Comparison of ENCODE assay signal across 21 cellular contexts in genomic region chr12:6393109-6393508, GRCh38. TPM values are rescaled to one million over a fixed set of nuclear protein-coding genes. Genes with fewer than 3 reads are reported as not detected.
DNase-seq lines count a peak whose midpoint lies in the region; ATAC-seq, FAIRE-seq and TF ChIP-seq lines count a peak whose summit lies in the region.
"Had no signal": no experiment of that assay in that cellular context is flagged by ENCODE, and none has a peak within 500 bp of the region (broad histone marks: within the 10 kb centered on the region; RNA-seq: fewer than 3 reads in every experiment).

No MANE protein-coding gene starts in this region.

- intact Hi-C loops in left ventricle myocardium inferior (cut with micrococcal nuclease) (no loop called here), left cardiac atrium (cut with DNase I) (no loop called here), endothelial cell of umbilical vein (cut with micrococcal nuclease) (no loop called here), stomach (cut with DNase I; ENCODE audit: low total_unique reads) (no loop called here)

- no peaks in the 10 kb centered on the region for H3K79me2 ChIP-seq in endothelial cell of umbilical vein (ENCODE audit: control insufficient read depth, insufficient read depth, low read length)

- 82 to 92% (median 89%) methylated on average over 7 of the region's 7 CpGs for WGBS in stomach, 5 donors

- no peaks in the 10 kb centered on the region for H3K9me3 ChIP-seq in left ventricle myocardium inferior (replicated peaks)
- no peaks in the 10 kb centered on the region for H3K9me3 ChIP-seq in KOPT-K1 (ENCODE audit: insufficient read depth, low read length, poor library complexity, severe bottlenecking)
- H3K9me3 ChIP-seq in endothelial cell of umbilical vein (replicated peaks; ENCODE audit: control insufficient read depth, insufficient read depth, low read length): no peaks in the 10 kb centered on the region
- no peaks in the 10 kb centered on the region for H3K9me3 ChIP-seq in stomach
- H3K9me3 ChIP-seq: BLaER1 treated with 17β-estradiol and CSF1 and Interleukin-3, amounts not matched to agents 10 nM and 100 nM had no signal

- no TSS peak for BruUV-seq in endothelial cell of umbilical vein (replicated peaks; lab: Mats Ljungman, UMichigan)

- CTCF ChIA-PET in endothelial cell of umbilical vein (lab: Charles Lee): interaction anchor here (1.0 to 2.1 kb wide), 4 partner anchors 12 to 72 kb away, joined by 3 to 5 read pairs (median 4); no protein-coding TSS in a partner anchor

- H3K36me3 ChIP-seq in left ventricle myocardium inferior: peaks cover 33% of the 10 kb centered on the region
- no peaks in the 10 kb centered on the region for H3K36me3 ChIP-seq in KOPT-K1 (ENCODE audit: insufficient read depth, low read length)
- H3K36me3 ChIP-seq in endothelial cell of umbilical vein (ENCODE audit: control insufficient read depth in 2 of 2, extremely low read depth in 1 of 2, insufficient read depth in 2 of 2, low read length in 2 of 2): peaks cover 5 to 18% of the 10 kb centered on the region in 2 experiments
- H3K36me3 ChIP-seq in stomach: peaks cover 34 to 45% (median 37%) of the 10 kb centered on the region in 4 donors
- 0 out of 2 replicates have a peak, but pooled peaks cover 1% of the 10 kb centered on the region for H3K36me3 ChIP-seq in H7 (replicated peaks; ENCODE audit: control insufficient read depth, insufficient read depth, low read length)

- no peak overlapping the region for H3K4me2 ChIP-seq in endothelial cell of umbilical vein (ENCODE audit: insufficient read depth, low read length)
- H3K4me2 ChIP-seq: PC-9 had no signal

- no peak for TF ChIP-seq EP300 in stomach (IDR thresholded peaks at IDR 0.05)

- no peak overlapping the region for H3K9ac ChIP-seq in endothelial cell of umbilical vein (replicated peaks; ENCODE audit: extremely low read depth, insufficient read depth, low read length)

- H4K20me1 ChIP-seq in endothelial cell of umbilical vein (replicated peaks; ENCODE audit: control insufficient read depth, extremely low read depth, insufficient read depth, low read length): no peaks in the 10 kb centered on the region

- dilution Hi-C loops in endothelial cell of umbilical vein (cut with MboI; ENCODE audit: extremely low pct_ligation_motif_present, low sequenced_read_pairs): no loop called here

- no peak overlapping the region for H2AFZ ChIP-seq in endothelial cell of umbilical vein (ENCODE audit: low read depth, low read length)
- H2AFZ ChIP-seq: PC-9 had no signal

- H3K27ac ChIP-seq in left ventricle myocardium inferior (replicated peaks) (peak overlapping the region; percentile 71), KOPT-K1 (ENCODE audit: low read depth, low read length, poor library complexity, severe bottlenecking) (peak overlapping the region; percentile 33), endothelial cell of umbilical vein (ENCODE audit: insufficient read depth, low read depth, low read length) (no peak overlapping the region), stomach (peak overlapping the region in 4 of 5 donors; percentile 59 to 79 (median 77))
- H3K27ac ChIP-seq: BLaER1 treated with 17β-estradiol and CSF1 and Interleukin-3, amounts not matched to agents 10 nM and 100 nM; PC-9 had no signal

- H3K27me3 ChIP-seq in left ventricle myocardium inferior (ENCODE audit: low read depth) (no peaks in the 10 kb centered on the region), endothelial cell of umbilical vein (ENCODE audit: control insufficient read depth in 2 of 2, insufficient read depth in 2 of 2, low read length in 2 of 2) (no peaks in the 10 kb centered on the region), stomach (no peaks in the 10 kb centered on the region), H7 (ENCODE audit: control insufficient read depth, insufficient read depth, low read length) (no peaks in the 10 kb centered on the region)
- H3K27me3 ChIP-seq: BLaER1 treated with 17β-estradiol and CSF1 and Interleukin-3, amounts not matched to agents 10 nM and 100 nM had no signal

- TF ChIP-seq POLR2A in endothelial cell of umbilical vein (IDR thresholded peaks at IDR 0.05; ENCODE audit: low read depth, low read length) (no peak), stomach (IDR thresholded peaks at IDR 0.05) (no peak)

- H3K9me1 ChIP-seq in endothelial cell of umbilical vein (replicated peaks; ENCODE audit: control insufficient read depth, extremely low read depth, insufficient read depth, low read length): no peaks in the 10 kb centered on the region

- peak; percentile 12 for FAIRE-seq in endothelial cell of umbilical vein (lab: Jason Lieb, UNC)
- FAIRE-seq: A204.1, GM12892, H1 had no signal

- DNase-seq in left ventricle myocardium inferior (no peak), left cardiac atrium (no peak), endothelial cell of umbilical vein (ENCODE audit: low read depth, low spot score) (no peak), stomach (no peak), UCSD-AML1 (lab: John Stamatoyannopoulos, UW; ENCODE audit: unreplicated experiment) (no peak), H7 (no peak), SW480 (ENCODE audit: low spot score) (no peak)
- DNase-seq: DMS 273 treated with DMSO at 0.1 percent for 48 hours, Kasumi-1, MM.1S, NCI-H1105, NCI-H1694 treated with DMSO at 0.1 percent for 48 hours, NCI-H2107, NCI-H2227 treated with DMSO at 0.1 percent for 48 hours, NCI-H524 had no signal

- H3K4me3 ChIP-seq in left ventricle myocardium inferior (no peak overlapping the region), endothelial cell of umbilical vein (replicated peaks in 1 of 3; ENCODE audit: insufficient read depth in 1 of 3, low read depth in 1 of 3, low read length in 3 of 3) (no peak overlapping the region), stomach (no peak overlapping the region), H7 (ENCODE audit: insufficient read depth, low read depth, low read length) (no peak overlapping the region)
- H3K4me3 ChIP-seq: BLaER1 treated with 17β-estradiol and CSF1 and Interleukin-3, amounts not matched to agents 10 nM and 100 nM; PC-9 had no signal

- no peak for TF ChIP-seq CTCF in left ventricle myocardium inferior (IDR thresholded peaks at IDR 0.05; ENCODE audit: borderline replicate concordance)
- TF ChIP-seq CTCF in endothelial cell of umbilical vein (IDR thresholded peaks at IDR 0.05; ENCODE audit: extremely low read depth in 1 of 2, insufficient read depth in 1 of 2, low read depth in 1 of 2, low read length in 2 of 2): no peak
- no peak for TF ChIP-seq CTCF in stomach (IDR thresholded peaks at IDR 0.05)

- POLR2A ChIA-PET in endothelial cell of umbilical vein (lab: Charles Lee): interaction anchor here (1.1 kb wide), 1 partner anchor 57 kb away, joined by 3 read pairs; no protein-coding TSS in a partner anchor

- peaks cover 21% of the 10 kb centered on the region for H3K4me1 ChIP-seq in left ventricle myocardium inferior
- peaks cover 2% of the 10 kb centered on the region for H3K4me1 ChIP-seq in endothelial cell of umbilical vein (ENCODE audit: control insufficient read depth, extremely low read depth, insufficient read depth, low read length)
- peaks cover 15 to 43% (median 30%) of the 10 kb centered on the region in 4 donors for H3K4me1 ChIP-seq in stomach

- ATAC-seq in left cardiac atrium: no peak

RNA-seq across cellular contexts. Expression of gene LTBR, which starts 9.1 kb away (rescaled TPM):
- total RNA-seq in left ventricle myocardium inferior: 23.5 TPM
- 10 to 100 TPM; 40.4 to 66.6 TPM for total RNA-seq in left cardiac atrium
- 84.1 and 102 TPM in 2 replicates for total RNA-seq in endothelial cell of umbilical vein
- polyA plus RNA-seq in endothelial cell of umbilical vein: 70.7 and 82.2 TPM in 2 replicates
- polyA plus RNA-seq in endothelial cell of umbilical vein (2011; cell fraction: cytosol; rRNA removed): 46.4 and 59.5 TPM in 2 replicates
- polyA plus RNA-seq in endothelial cell of umbilical vein (2011; cell fraction: nucleus; rRNA removed): 47.3 TPM in 2 replicates
- polyA plus RNA-seq in endothelial cell of umbilical vein (2012): 66.7 and 93.7 TPM in 2 replicates
- 15.6 and 26.2 TPM in 2 replicates for polyA minus RNA-seq in endothelial cell of umbilical vein
- polyA minus RNA-seq in endothelial cell of umbilical vein (2011; cell fraction: cytosol; rRNA and poly(A)+ RNA removed): 33.2 TPM
- polyA minus RNA-seq in endothelial cell of umbilical vein (2011; cell fraction: nucleus; rRNA and poly(A)+ RNA removed): 17.9 and 21.2 TPM in 2 replicates
- 100 to 1,000 TPM in 3 of 5 donors, 10 to 100 TPM in 2; 27.5 to 471 (median 126) TPM for total RNA-seq in stomach
- 10 to 100 TPM; 47.3 to 76.3 (median 48.3) TPM for polyA plus RNA-seq in stomach
- 2.5 and 3.6 TPM in 2 replicates for total RNA-seq in H7 (2014; rRNA removed; shearing (Covaris generic))

RNA-seq across cellular contexts. Expression of gene SCNN1A, which starts 17.7 kb away (rescaled TPM):
- total RNA-seq in left ventricle myocardium inferior (0.22 TPM), left cardiac atrium (1 to 10 TPM in 1 of 2 donors, under 1 TPM in 1; 0.85 to 3.5 TPM), endothelial cell of umbilical vein (0.18 TPM in 1 of 2 replicates, not detected in the other), stomach (100 to 1,000 TPM in 4 of 5 donors, 10 to 100 TPM in 1; 63.3 to 486 (median 277) TPM)
- polyA plus RNA-seq in endothelial cell of umbilical vein (0.12 and 0.14 TPM in 2 replicates), stomach (10 to 100 TPM; 16.6 to 98.0 (median 47.5) TPM)
- 0.03 TPM in 2 replicates for polyA plus RNA-seq in endothelial cell of umbilical vein (2011; cell fraction: cytosol; rRNA removed)
- polyA plus RNA-seq in endothelial cell of umbilical vein (2011; cell fraction: nucleus; rRNA removed): 0.24 and 0.40 TPM in 2 replicates
- 0.24 TPM in 1 of 2 replicates, not detected in the other for polyA plus RNA-seq in endothelial cell of umbilical vein (2012)
- polyA minus RNA-seq in endothelial cell of umbilical vein: not detected in 2 replicates
- polyA minus RNA-seq in endothelial cell of umbilical vein (2011; cell fraction: cytosol; rRNA and poly(A)+ RNA removed): 3.2 TPM
- not detected in 2 replicates for polyA minus RNA-seq in endothelial cell of umbilical vein (2011; cell fraction: nucleus; rRNA and poly(A)+ RNA removed)
- total RNA-seq in H7 (2014; rRNA removed; shearing (Covaris generic)): 28.5 and 41.7 TPM in 2 replicates

RNA-seq across cellular contexts. Expression of gene TNFRSF1A, which starts 51.2 kb away (rescaled TPM):
- 45.6 TPM for total RNA-seq in left ventricle myocardium inferior
- total RNA-seq in left cardiac atrium: 100 to 1,000 TPM in 1 of 2 donors, 10 to 100 TPM in 1; 89.6 to 117 TPM
- 84.0 and 98.2 TPM in 2 replicates for total RNA-seq in endothelial cell of umbilical vein
- 86.5 and 92.9 TPM in 2 replicates for polyA plus RNA-seq in endothelial cell of umbilical vein
- polyA plus RNA-seq in endothelial cell of umbilical vein (2011; cell fraction: cytosol; rRNA removed): 83.7 and 84.0 TPM in 2 replicates
- polyA plus RNA-seq in endothelial cell of umbilical vein (2011; cell fraction: nucleus; rRNA removed): 63.0 and 68.9 TPM in 2 replicates
- 101 and 108 TPM in 2 replicates for polyA plus RNA-seq in endothelial cell of umbilical vein (2012)
- 91.7 and 97.9 TPM in 2 replicates for polyA minus RNA-seq in endothelial cell of umbilical vein
- polyA minus RNA-seq in endothelial cell of umbilical vein (2011; cell fraction: cytosol; rRNA and poly(A)+ RNA removed): 65.3 TPM
- polyA minus RNA-seq in endothelial cell of umbilical vein (2011; cell fraction: nucleus; rRNA and poly(A)+ RNA removed): 58.5 and 60.2 TPM in 2 replicates
- 100 to 1,000 TPM in 4 of 5 donors, 10 to 100 TPM in 1; 91.6 to 432 (median 152) TPM for total RNA-seq in stomach
- 10 to 100 TPM; 35.2 to 64.4 (median 38.5) TPM for polyA plus RNA-seq in stomach
- total RNA-seq in H7 (2014; rRNA removed; shearing (Covaris generic)): 83.5 and 84.6 TPM in 2 replicates

RNA-seq across cellular contexts. Expression of gene CD27, which starts 51.6 kb away (rescaled TPM):
- total RNA-seq in left ventricle myocardium inferior: 0.16 TPM
- under 1 TPM; 0.26 to 0.35 TPM for total RNA-seq in left cardiac atrium
- total RNA-seq in endothelial cell of umbilical vein: not detected in 2 replicates
- not detected in 2 replicates for polyA plus RNA-seq in endothelial cell of umbilical vein
- polyA plus RNA-seq in endothelial cell of umbilical vein (2011; cell fraction: cytosol; rRNA removed): not detected in 2 replicates
- polyA plus RNA-seq in endothelial cell of umbilical vein (2011; cell fraction: nucleus; rRNA removed): not detected in 2 replicates
- 0.15 and 0.28 TPM in 2 replicates for polyA plus RNA-seq in endothelial cell of umbilical vein (2012)
- polyA minus RNA-seq in endothelial cell of umbilical vein: not detected in 2 replicates
- polyA minus RNA-seq in endothelial cell of umbilical vein (2011; cell fraction: cytosol; rRNA and poly(A)+ RNA removed): not detected
- polyA minus RNA-seq in endothelial cell of umbilical vein (2011; cell fraction: nucleus; rRNA and poly(A)+ RNA removed): not detected in 2 replicates
- total RNA-seq in stomach: 1 to 10 TPM in 1 of 5 donors, under 1 TPM in 1, not detected in 3; 0.92 to 8.7 TPM
- polyA plus RNA-seq in stomach: 1 to 10 TPM; 1.7 to 5.8 (median 3.2) TPM
- total RNA-seq in H7 (2014; rRNA removed; shearing (Covaris generic)): not detected in 2 replicates
- total RNA-seq: PC-9 had no signal

RNA-seq across cellular contexts. Expression of gene TAPBPL, which starts 58.7 kb away (rescaled TPM):
- total RNA-seq in left ventricle myocardium inferior: 16.4 TPM
- total RNA-seq in left cardiac atrium: 10 to 100 TPM; 11.8 to 15.2 TPM
- 9.9 and 11.7 TPM in 2 replicates for total RNA-seq in endothelial cell of umbilical vein
- 28.6 and 33.6 TPM in 2 replicates for polyA plus RNA-seq in endothelial cell of umbilical vein
- 18.1 and 19.6 TPM in 2 replicates for polyA plus RNA-seq in endothelial cell of umbilical vein (2011; cell fraction: cytosol; rRNA removed)
- polyA plus RNA-seq in endothelial cell of umbilical vein (2011; cell fraction: nucleus; rRNA removed): 22.4 and 24.3 TPM in 2 replicates
- polyA plus RNA-seq in endothelial cell of umbilical vein (2012): 5.8 and 7.5 TPM in 2 replicates
- polyA minus RNA-seq in endothelial cell of umbilical vein: 15.6 and 19.7 TPM in 2 replicates
- not detected for polyA minus RNA-seq in endothelial cell of umbilical vein (2011; cell fraction: cytosol; rRNA and poly(A)+ RNA removed)
- 8.0 and 8.7 TPM in 2 replicates for polyA minus RNA-seq in endothelial cell of umbilical vein (2011; cell fraction: nucleus; rRNA and poly(A)+ RNA removed)
- 100 to 1,000 TPM in 1 of 5 donors, 10 to 100 TPM in 4; 15.2 to 115 (median 40.0) TPM for total RNA-seq in stomach
- polyA plus RNA-seq in stomach: 10 to 100 TPM; 13.0 to 15.3 (median 15.1) TPM
- total RNA-seq in H7 (2014; rRNA removed; shearing (Covaris generic)): 0.62 and 1.0 TPM in 2 replicates
